ENCODE assay signal across 1 cellular context in the genomic region with DNA sequence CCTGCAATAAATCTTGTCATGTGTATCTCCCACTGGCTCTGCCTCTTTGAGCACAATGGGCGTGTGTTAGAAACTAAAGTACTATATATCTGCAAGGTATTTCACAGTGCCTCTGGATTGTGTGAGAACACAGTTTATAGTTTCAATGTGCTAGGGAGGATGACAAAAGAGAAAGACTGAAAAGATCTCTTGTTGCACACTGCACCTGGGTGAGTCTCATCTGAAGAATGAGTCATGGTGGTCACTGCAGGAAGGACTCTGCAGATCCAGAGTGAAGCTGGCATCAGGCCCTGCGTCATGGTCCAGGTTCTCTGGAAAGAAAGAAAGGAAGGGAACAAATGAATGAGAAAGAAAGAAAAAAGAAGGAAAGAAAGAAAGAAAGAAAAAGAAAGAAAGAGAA.
TF ChIP-seq lines count a peak whose summit lies in the region.

No MANE protein-coding gene starts in this region.

TF ChIP-seq in HepG2, 621 proteins besides CTCF, POLR2A, EP300 and RAD21:
- TF ChIP-seq, protein P1, sequence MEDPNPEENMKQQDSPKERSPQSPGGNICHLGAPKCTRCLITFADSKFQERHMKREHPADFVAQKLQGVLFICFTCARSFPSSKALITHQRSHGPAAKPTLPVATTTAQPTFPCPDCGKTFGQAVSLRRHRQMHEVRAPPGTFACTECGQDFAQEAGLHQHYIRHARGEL (CRISPR knock-in tag; IDR thresholded peaks at IDR 0.05) = no peak
- no peak for TF ChIP-seq SRSF1 (optimal IDR thresholded peaks at IDR 0.05; ENCODE audit: low read depth, low read length)
- no peak for TF ChIP-seq ZSCAN29 (CRISPR knock-in tag; conservative IDR thresholded peaks at IDR 0.05)
- no peak for TF ChIP-seq JUN (CRISPR knock-in tag; IDR thresholded peaks at IDR 0.05)
- TF ChIP-seq ZNF296 (CRISPR knock-in tag; conservative IDR thresholded peaks at IDR 0.05) = no peak
- no peak for TF ChIP-seq ARID2 (CRISPR knock-in tag; IDR thresholded peaks at IDR 0.05; ENCODE audit: borderline replicate concordance)
- no peak for TF ChIP-seq HMG20B (CRISPR knock-in tag; conservative IDR thresholded peaks at IDR 0.05)
- TF ChIP-seq TMF1 (CRISPR knock-in tag; IDR thresholded peaks at IDR 0.05; ENCODE audit: low read depth) = no peak
- TF ChIP-seq BCL6 (CRISPR knock-in tag; IDR thresholded peaks at IDR 0.05) = no peak
- no peak for TF ChIP-seq ZSCAN21 (CRISPR knock-in tag; IDR thresholded peaks at IDR 0.05; ENCODE audit: borderline replicate concordance)
- TF ChIP-seq, protein P2, sequence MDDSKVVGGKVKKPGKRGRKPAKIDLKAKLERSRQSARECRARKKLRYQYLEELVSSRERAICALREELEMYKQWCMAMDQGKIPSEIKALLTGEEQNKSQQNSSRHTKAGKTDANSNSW (CRISPR knock-in tag; IDR thresholded peaks at IDR 0.05; ENCODE audit: borderline replicate concordance) = no peak
- no peak for TF ChIP-seq SNAPC2 (CRISPR knock-in tag; IDR thresholded peaks at IDR 0.05)
- TF ChIP-seq ZNF232 (CRISPR knock-in tag; IDR thresholded peaks at IDR 0.05; ENCODE audit: borderline replicate concordance) = no peak
- TF ChIP-seq, protein P3, sequence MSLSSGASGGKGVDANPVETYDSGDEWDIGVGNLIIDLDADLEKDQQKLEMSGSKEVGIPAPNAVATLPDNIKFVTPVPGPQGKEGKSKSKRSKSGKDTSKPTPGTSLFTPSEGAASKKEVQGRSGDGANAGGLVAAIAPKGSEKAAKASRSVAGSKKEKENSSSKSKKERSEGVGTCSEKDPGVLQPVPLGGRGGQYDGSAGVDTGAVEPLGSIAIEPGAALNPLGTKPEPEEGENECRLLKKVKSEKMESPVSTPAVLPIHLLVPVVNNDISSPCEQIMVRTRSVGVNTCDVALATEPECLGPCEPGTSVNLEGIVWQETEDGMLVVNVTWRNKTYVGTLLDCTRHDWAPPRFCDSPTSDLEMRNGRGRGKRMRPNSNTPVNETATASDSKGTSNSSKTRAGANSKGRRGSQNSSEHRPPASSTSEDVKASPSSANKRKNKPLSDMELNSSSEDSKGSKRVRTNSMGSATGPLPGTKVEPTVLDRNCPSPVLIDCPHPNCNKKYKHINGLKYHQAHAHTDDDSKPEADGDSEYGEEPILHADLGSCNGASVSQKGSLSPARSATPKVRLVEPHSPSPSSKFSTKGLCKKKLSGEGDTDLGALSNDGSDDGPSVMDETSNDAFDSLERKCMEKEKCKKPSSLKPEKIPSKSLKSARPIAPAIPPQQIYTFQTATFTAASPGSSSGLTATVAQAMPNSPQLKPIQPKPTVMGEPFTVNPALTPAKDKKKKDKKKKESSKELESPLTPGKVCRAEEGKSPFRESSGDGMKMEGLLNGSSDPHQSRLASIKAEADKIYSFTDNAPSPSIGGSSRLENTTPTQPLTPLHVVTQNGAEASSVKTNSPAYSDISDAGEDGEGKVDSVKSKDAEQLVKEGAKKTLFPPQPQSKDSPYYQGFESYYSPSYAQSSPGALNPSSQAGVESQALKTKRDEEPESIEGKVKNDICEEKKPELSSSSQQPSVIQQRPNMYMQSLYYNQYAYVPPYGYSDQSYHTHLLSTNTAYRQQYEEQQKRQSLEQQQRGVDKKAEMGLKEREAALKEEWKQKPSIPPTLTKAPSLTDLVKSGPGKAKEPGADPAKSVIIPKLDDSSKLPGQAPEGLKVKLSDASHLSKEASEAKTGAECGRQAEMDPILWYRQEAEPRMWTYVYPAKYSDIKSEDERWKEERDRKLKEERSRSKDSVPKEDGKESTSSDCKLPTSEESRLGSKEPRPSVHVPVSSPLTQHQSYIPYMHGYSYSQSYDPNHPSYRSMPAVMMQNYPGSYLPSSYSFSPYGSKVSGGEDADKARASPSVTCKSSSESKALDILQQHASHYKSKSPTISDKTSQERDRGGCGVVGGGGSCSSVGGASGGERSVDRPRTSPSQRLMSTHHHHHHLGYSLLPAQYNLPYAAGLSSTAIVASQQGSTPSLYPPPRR (CRISPR knock-in tag; IDR thresholded peaks at IDR 0.05; ENCODE audit: borderline replicate concordance) = no peak
- TF ChIP-seq FOXA1 (IDR thresholded peaks at IDR 0.05) = no peak
- no peak for TF ChIP-seq FOXA1 (CRISPR knock-in tag; IDR thresholded peaks at IDR 0.05)
